ENCODE assay signal across 1 cellular context in genomic region chr3:105108823-105109222, GRCh38.
TF ChIP-seq lines count a peak whose summit lies in the region.

No MANE protein-coding gene starts in this region.

TF ChIP-seq in H1, 55 proteins besides CTCF, POLR2A, EP300 and RAD21:
- TF ChIP-seq ZNF274 (IDR thresholded peaks at IDR 0.05; ENCODE audit: borderline replicate concordance, extremely low read depth, low read length): no peak
